In genomic region chr4:75779059-75779757, GRCh38 we compare ENCODE assay signal across 2 cellular contexts.
TF ChIP-seq lines count a peak whose summit lies in the region.

No MANE protein-coding gene starts in this region.

TF ChIP-seq in WTC11, 78 proteins besides CTCF, POLR2A, EP300 and RAD21 (continued from another document):
- TF ChIP-seq ZNF281 (CRISPR knock-in tag; IDR thresholded peaks at IDR 0.05) = no peak

TF ChIP-seq in GM23338, 12 proteins besides CTCF, POLR2A, EP300 and RAD21 (continued from another document):
- TF ChIP-seq ZNF462 (CRISPR knock-in tag; IDR thresholded peaks at IDR 0.05) (no peak), ETS1 (IDR thresholded peaks at IDR 0.05) (no peak), JUNB (IDR thresholded peaks at IDR 0.05; ENCODE audit: unreplicated experiment) (no peak), NANOG (IDR thresholded peaks at IDR 0.05; ENCODE audit: borderline replicate concordance) (no peak), ZNF114 (CRISPR knock-in tag; IDR thresholded peaks at IDR 0.05) (no peak)
- TF ChIP-seq, protein P1, sequence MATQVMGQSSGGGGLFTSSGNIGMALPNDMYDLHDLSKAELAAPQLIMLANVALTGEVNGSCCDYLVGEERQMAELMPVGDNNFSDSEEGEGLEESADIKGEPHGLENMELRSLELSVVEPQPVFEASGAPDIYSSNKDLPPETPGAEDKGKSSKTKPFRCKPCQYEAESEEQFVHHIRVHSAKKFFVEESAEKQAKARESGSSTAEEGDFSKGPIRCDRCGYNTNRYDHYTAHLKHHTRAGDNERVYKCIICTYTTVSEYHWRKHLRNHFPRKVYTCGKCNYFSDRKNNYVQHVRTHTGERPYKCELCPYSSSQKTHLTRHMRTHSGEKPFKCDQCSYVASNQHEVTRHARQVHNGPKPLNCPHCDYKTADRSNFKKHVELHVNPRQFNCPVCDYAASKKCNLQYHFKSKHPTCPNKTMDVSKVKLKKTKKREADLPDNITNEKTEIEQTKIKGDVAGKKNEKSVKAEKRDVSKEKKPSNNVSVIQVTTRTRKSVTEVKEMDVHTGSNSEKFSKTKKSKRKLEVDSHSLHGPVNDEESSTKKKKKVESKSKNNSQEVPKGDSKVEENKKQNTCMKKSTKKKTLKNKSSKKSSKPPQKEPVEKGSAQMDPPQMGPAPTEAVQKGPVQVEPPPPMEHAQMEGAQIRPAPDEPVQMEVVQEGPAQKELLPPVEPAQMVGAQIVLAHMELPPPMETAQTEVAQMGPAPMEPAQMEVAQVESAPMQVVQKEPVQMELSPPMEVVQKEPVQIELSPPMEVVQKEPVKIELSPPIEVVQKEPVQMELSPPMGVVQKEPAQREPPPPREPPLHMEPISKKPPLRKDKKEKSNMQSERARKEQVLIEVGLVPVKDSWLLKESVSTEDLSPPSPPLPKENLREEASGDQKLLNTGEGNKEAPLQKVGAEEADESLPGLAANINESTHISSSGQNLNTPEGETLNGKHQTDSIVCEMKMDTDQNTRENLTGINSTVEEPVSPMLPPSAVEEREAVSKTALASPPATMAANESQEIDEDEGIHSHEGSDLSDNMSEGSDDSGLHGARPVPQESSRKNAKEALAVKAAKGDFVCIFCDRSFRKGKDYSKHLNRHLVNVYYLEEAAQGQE (IDR thresholded peaks at IDR 0.05; ENCODE audit: unreplicated experiment) = no peak
